1 cellular context compared by ENCODE assay signal in the genomic region with DNA sequence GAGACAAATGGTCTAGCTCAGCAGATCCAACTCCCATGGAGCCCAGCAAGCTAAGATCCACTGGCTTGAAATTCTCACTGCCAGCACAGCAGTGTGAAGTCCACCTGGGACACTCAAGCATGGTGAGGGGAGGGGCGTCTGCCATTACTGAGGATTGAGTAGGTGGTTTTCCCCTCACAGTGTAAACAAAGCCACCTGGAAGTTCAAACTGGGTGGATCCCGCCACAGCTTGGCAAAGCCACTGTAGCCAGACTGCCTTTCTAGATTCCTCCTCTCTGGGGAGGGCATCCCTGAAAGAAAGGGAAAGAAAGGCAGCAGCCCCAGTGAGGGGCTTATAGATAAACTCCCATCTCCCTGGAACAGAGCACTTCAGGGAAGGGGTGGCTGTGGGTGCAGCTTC. TPM values are rescaled to one million over a fixed set of nuclear protein-coding genes. Genes with fewer than 3 reads are reported as not detected.
"Had no signal": no experiment of that assay in that cellular context is flagged by ENCODE, and none has a peak within 500 bp of the region (broad histone marks: within the 10 kb centered on the region; RNA-seq: fewer than 3 reads in every experiment).

No MANE protein-coding gene starts in this region.

RNA-seq across cellular contexts. Expression of gene TNFRSF19, which starts 24.1 kb away (rescaled TPM):
- total RNA-seq: MCF 10A had no signal
